In genomic region chr1:227871892-227872291, GRCh38 we compare ENCODE assay signal across 10 cellular contexts. TPM values are rescaled to one million over a fixed set of nuclear protein-coding genes. Genes with fewer than 3 reads are reported as not detected.
DNase-seq lines count a peak whose midpoint lies in the region; ATAC-seq and TF ChIP-seq lines count a peak whose summit lies in the region.
"Not testable (repeated sequence)": the region's sequence is repeated elsewhere in the genome, so short reads cannot be mapped to it uniquely, and the experiment has no call there.
"Had no signal": no experiment of that assay in that cellular context is flagged by ENCODE, and none has a peak within 500 bp of the region (broad histone marks: within the 10 kb centered on the region; RNA-seq: fewer than 3 reads in every experiment).

No MANE protein-coding gene starts in this region.

- POLR2A ChIA-PET in CD4-positive, alpha-beta T cell (lab: Charles Lee); CD8-positive, alpha-beta T cell (lab: Charles Lee): not testable (repeated sequence)
- POLR2A ChIA-PET in naive thymus-derived CD8-positive, alpha-beta T cell (lab: Charles Lee) = interaction anchor here (0.8 to 3.1 kb wide), 4 partner anchors 9 to 84 kb away, joined by 3 to 23 read pairs (median 4); no protein-coding TSS in a partner anchor

- TF ChIP-seq CTCF in CD4-positive, alpha-beta T cell (IDR thresholded peaks at IDR 0.05); CD8-positive, alpha-beta T cell (IDR thresholded peaks at IDR 0.05): not testable (repeated sequence)

- intact Hi-C loops in CD4-positive, alpha-beta T cell (cut with DNase I, micrococcal nuclease); CD8-positive, alpha-beta T cell (cut with DNase I, micrococcal nuclease); activated CD4-positive, alpha-beta T cell treated with anti-CD3 and anti-CD28 coated beads, Interleukin-2, amount 10 ng/mL, durations not matched to agents 24 days and 14 days (cut with micrococcal nuclease): not testable (repeated sequence)

- not testable (repeated sequence) for H3K27ac Mint-ChIP-seq in CD4-positive, alpha-beta T cell; CD8-positive, alpha-beta T cell; activated CD4-positive, alpha-beta T cell treated with anti-CD3 and anti-CD28 coated beads, Interleukin-2, amount 10 ng/mL, durations not matched to agents 24 days and 14 days; activated T-cell treated with anti-CD3 and anti-CD28 coated beads, Interleukin-2, amount 50 U/mL, for 24 hours
- peak overlapping the region in 9 of 10 donors; percentile 26 to 79 (median 69) for H3K27ac Mint-ChIP-seq in naive thymus-derived CD8-positive, alpha-beta T cell

- not testable (repeated sequence) for H3K4me3 ChIP-seq in CD8-positive, alpha-beta T cell (ENCODE audit: low read depth, low read length)

- not testable (repeated sequence) for H3K36me3 ChIP-seq in CD8-positive, alpha-beta T cell (ENCODE audit: insufficient read depth, low read length)

- not testable (repeated sequence) for H3K9me3 ChIP-seq in CD4-positive, alpha-beta T cell (ENCODE audit: control insufficient read depth, low read length); CD8-positive, alpha-beta T cell (ENCODE audit: low read length)

- not testable (repeated sequence) for DNase-seq in CD4-positive, alpha-beta T cell; CD8-positive, alpha-beta T cell; naive thymus-derived CD8-positive, alpha-beta T cell
- peak; percentile 52 for DNase-seq in activated CD4-positive, alpha-beta T cell treated with anti-CD3 and anti-CD28 coated beads, Interleukin-2, amount 10 ng/mL, durations not matched to agents 24 days and 14 days
- DNase-seq in activated CD8-positive, alpha-beta memory T cell treated with anti-CD3 and anti-CD28 coated beads for 24 hours = peak; percentile 53
- peak; percentile 24 for DNase-seq in activated T-cell treated with anti-CD3 and anti-CD28 coated beads, Interleukin-2, amount 50 U/mL, for 24 hours
- peak; percentile 49 for DNase-seq in mesenteric fat pad (ENCODE audit: low spot score)

- H3K27me3 Mint-ChIP-seq in CD4-positive, alpha-beta T cell; CD8-positive, alpha-beta T cell (ENCODE audit: low read depth); activated T-cell treated with anti-CD3 and anti-CD28 coated beads, Interleukin-2, amount 50 U/mL, for 24 hours; naive thymus-derived CD8-positive, alpha-beta T cell: not testable (repeated sequence)
- peaks cover 22% of the 10 kb centered on the region for H3K27me3 Mint-ChIP-seq in activated CD4-positive, alpha-beta T cell treated with anti-CD3 and anti-CD28 coated beads, Interleukin-2, amount 10 ng/mL, durations not matched to agents 24 days and 14 days

- not testable (repeated sequence) for H3K27me3 ChIP-seq in CD4-positive, alpha-beta T cell (ENCODE audit: control insufficient read depth, insufficient read depth, low read length); CD8-positive, alpha-beta T cell (ENCODE audit: insufficient read depth, low read length)

- not testable (repeated sequence) for H3K9me3 Mint-ChIP-seq in CD4-positive, alpha-beta T cell; CD8-positive, alpha-beta T cell; activated T-cell treated with anti-CD3 and anti-CD28 coated beads, Interleukin-2, amount 50 U/mL, for 24 hours
- peaks cover 11% of the 10 kb centered on the region for H3K9me3 Mint-ChIP-seq in activated CD4-positive, alpha-beta T cell treated with anti-CD3 and anti-CD28 coated beads, Interleukin-2, amount 10 ng/mL, durations not matched to agents 24 days and 14 days
- H3K9me3 Mint-ChIP-seq in naive thymus-derived CD8-positive, alpha-beta T cell = peaks cover 0 to 15% (median 10%) of the 10 kb centered on the region in 9 donors

- H3K4me3 Mint-ChIP-seq in CD4-positive, alpha-beta T cell = peak overlapping the region; percentile 56
- H3K4me3 Mint-ChIP-seq in CD8-positive, alpha-beta T cell = peak overlapping the region; percentile 18
- not testable (repeated sequence) for H3K4me3 Mint-ChIP-seq in activated CD4-positive, alpha-beta T cell treated with anti-CD3 and anti-CD28 coated beads, Interleukin-2, amount 10 ng/mL, durations not matched to agents 24 days and 14 days; activated T-cell treated with anti-CD3 and anti-CD28 coated beads, Interleukin-2, amount 50 U/mL, for 24 hours
- H3K4me3 Mint-ChIP-seq in naive thymus-derived CD8-positive, alpha-beta T cell = peak overlapping the region in 8 of 10 donors; percentile 13 to 68 (median 48)

- ATAC-seq in CD4-positive, alpha-beta T cell (ENCODE audit: poor library complexity); CD8-positive, alpha-beta T cell; naive thymus-derived CD8-positive, alpha-beta T cell: not testable (repeated sequence)

- not testable (repeated sequence) for H3K36me3 Mint-ChIP-seq in CD4-positive, alpha-beta T cell (ENCODE audit: low read depth); CD8-positive, alpha-beta T cell; activated CD4-positive, alpha-beta T cell treated with anti-CD3 and anti-CD28 coated beads, Interleukin-2, amount 10 ng/mL, durations not matched to agents 24 days and 14 days (ENCODE audit: low read depth); activated T-cell treated with anti-CD3 and anti-CD28 coated beads, Interleukin-2, amount 50 U/mL, for 24 hours (ENCODE audit: low read depth)
- H3K36me3 Mint-ChIP-seq in naive thymus-derived CD8-positive, alpha-beta T cell = peaks cover 0 to 17% (median 7%) of the 10 kb centered on the region in 3 donors

- CTCF ChIA-PET in CD4-positive, alpha-beta T cell (lab: Charles Lee) = not testable (repeated sequence)
- CTCF ChIA-PET in CD8-positive, alpha-beta T cell (lab: Charles Lee) = interaction anchor here (1.0 kb wide), 1 partner anchor 110 kb away, joined by 3 read pairs; no protein-coding TSS in a partner anchor

- peaks cover 55% of the 10 kb centered on the region for H3K4me1 Mint-ChIP-seq in CD4-positive, alpha-beta T cell (ENCODE audit: low read depth)
- peaks cover 42% of the 10 kb centered on the region for H3K4me1 Mint-ChIP-seq in CD8-positive, alpha-beta T cell (ENCODE audit: low read depth)
- peaks cover 21% of the 10 kb centered on the region for H3K4me1 Mint-ChIP-seq in activated CD4-positive, alpha-beta T cell treated with anti-CD3 and anti-CD28 coated beads, Interleukin-2, amount 10 ng/mL, durations not matched to agents 24 days and 14 days
- H3K4me1 Mint-ChIP-seq in activated T-cell treated with anti-CD3 and anti-CD28 coated beads, Interleukin-2, amount 50 U/mL, for 24 hours (ENCODE audit: low read depth) = peaks cover 30% of the 10 kb centered on the region
- H3K4me1 Mint-ChIP-seq in naive thymus-derived CD8-positive, alpha-beta T cell = peaks cover 28 to 55% (median 42%) of the 10 kb centered on the region in 4 donors

- peaks cover 34% of the 10 kb centered on the region for H3K4me1 ChIP-seq in CD8-positive, alpha-beta T cell (ENCODE audit: insufficient read depth, low read length)

- not testable (repeated sequence) for H3K27ac ChIP-seq in CD4-positive, alpha-beta T cell (ENCODE audit: low read depth, low read length); CD8-positive, alpha-beta T cell (ENCODE audit: low read depth, low read length)

RNA-seq across cellular contexts. Expression of gene PRSS38, which starts 56.4 kb away (rescaled TPM):
- not detected for total RNA-seq in CD4-positive, alpha-beta T cell
- not detected for total RNA-seq in CD8-positive, alpha-beta T cell
- total RNA-seq in activated CD4-positive, alpha-beta T cell treated with anti-CD3 and anti-CD28 coated beads, Interleukin-2, amount 10 ng/mL, durations not matched to agents 24 days and 14 days = not detected in 2 replicates
- total RNA-seq in mesenteric fat pad = not detected
- not detected for total RNA-seq in naive thymus-derived CD8-positive, alpha-beta T cell
- not detected for polyA plus RNA-seq in naive thymus-derived CD8-positive, alpha-beta T cell
- total RNA-seq: A673; CD8-positive, alpha-beta memory T cell had no signal
- polyA plus RNA-seq: AG04450; CD8-positive, alpha-beta memory T cell had no signal
